Comparison of ENCODE assay signal across 24 cellular contexts in genomic region chr14:74950795-74951442, GRCh38. TPM values are rescaled to one million over a fixed set of nuclear protein-coding genes. Genes with fewer than 3 reads are reported as not detected.
A peak's percentile ranks its signal among the peaks of the same experiment; 100 is the strongest.
DNase-seq lines count a peak whose midpoint lies in the region; ATAC-seq and TF ChIP-seq lines count a peak whose summit lies in the region.
"Had no signal": no experiment of that assay in that cellular context is flagged by ENCODE, and none has a peak within 500 bp of the region (broad histone marks: within the 10 kb centered on the region; RNA-seq: fewer than 3 reads in every experiment).

No MANE protein-coding gene starts in this region.

- no peak overlapping the region for H2AFZ ChIP-seq in hepatocyte
- no peak overlapping the region for H2AFZ ChIP-seq in trophoblast cell (ENCODE audit: insufficient read depth, low read length, poor library complexity)
- H2AFZ ChIP-seq: GM23248 had no signal

- H3K4ac ChIP-seq in trophoblast cell (ENCODE audit: low read depth, low read length): no peak overlapping the region

- peaks cover 7% of the 10 kb centered on the region in 2 donors for H3K4me1 Mint-ChIP-seq in natural killer cell treated with Interleukin-12 subunit alpha and Interleukin-12 subunit beta and Interleukin-15 and Interleukin-18, amount 100 ng/mL, for 72 hours (ENCODE audit: low read depth in 2 of 2)

- H3K27ac ChIP-seq in 22Rv1 (peak overlapping the region; percentile 41), hepatocyte (peak overlapping the region; percentile 99), trophoblast cell (ENCODE audit: low read depth, low read length) (peak overlapping the region; percentile 33)
- H3K27ac ChIP-seq: gastrocnemius medialis, GM23248, sigmoid colon had no signal

- no peak overlapping the region for H2BK5ac ChIP-seq in trophoblast cell (ENCODE audit: low read depth, low read length, poor library complexity)

- no peaks in the 10 kb centered on the region for H4K20me1 ChIP-seq in hepatocyte (ENCODE audit: insufficient read depth, poor library complexity, severe bottlenecking)

- H3K9me3 ChIP-seq in hepatocyte (ENCODE audit: low read depth): no peaks in the 10 kb centered on the region
- H3K9me3 ChIP-seq in trophoblast cell (ENCODE audit: insufficient read depth, low read depth, low read length): no peaks in the 10 kb centered on the region
- H3K9me3 ChIP-seq: gastrocnemius medialis, sigmoid colon had no signal

- no peak overlapping the region for H3K18ac ChIP-seq in trophoblast cell (ENCODE audit: low read length)

- H3K23ac ChIP-seq in trophoblast cell (ENCODE audit: low read length): no peak overlapping the region

- H3K4me1 ChIP-seq in hepatocyte (ENCODE audit: insufficient read depth) (peaks cover 70% of the 10 kb centered on the region), trophoblast cell (ENCODE audit: control insufficient read depth in 1 of 2, insufficient read depth in 2 of 2, low read length in 2 of 2) (peaks cover 13 to 16% of the 10 kb centered on the region in 2 experiments)

- DNase-seq in HT-29 (ENCODE audit: low spot score) (peak; percentile 20), hepatocyte (ENCODE audit: low spot score) (peak; percentile 84), trophoblast cell (no peak), NK-92 (lab: John Stamatoyannopoulos, UW; ENCODE audit: unreplicated experiment) (no peak), NCI-H82 (lab: John Stamatoyannopoulos, UW) (no peak)
- no peak for DNase-seq in natural killer cell treated with Interleukin-12 subunit alpha and Interleukin-12 subunit beta and Interleukin-15 and Interleukin-18, amount 100 ng/mL, for 72 hours (ENCODE audit: low spot score)
- DNase-seq: ACHN; activated CD4-positive, alpha-beta T cell treated with anti-CD3 and anti-CD28 coated beads, Interleukin-2, amount 50 U/mL, for 1 hour; activated CD8-positive, alpha-beta memory T cell treated with anti-CD3 and anti-CD28 coated beads, Interleukin-2, amount 50 U/mL, for 4 hours; CD8-positive, alpha-beta memory T cell; gastrocnemius medialis; GM23248; kidney glomerular epithelial cell; midbrain; NCI-H2171; NCI-H69; nucleus accumbens; sigmoid colon; stimulated activated CD4-positive, alpha-beta T cell treated with anti-CD3 and anti-CD28 coated beads, Interleukin-2, amount 100 ng/mL, for 24 hours; stimulated activated naive CD8-positive, alpha-beta T cell treated with anti-CD3 and anti-CD28 coated beads, Interleukin-15, Interleukin-2, amounts not matched to agents 100 U/mL and 50 U/mL, for 24 hours had no signal

- H2AK5ac ChIP-seq in trophoblast cell (ENCODE audit: low read length): no peak overlapping the region

- peaks cover 31% of the 10 kb centered on the region for H3K79me2 ChIP-seq in hepatocyte
- H3K79me2 ChIP-seq in trophoblast cell (ENCODE audit: control insufficient read depth, insufficient read depth, low read length, poor library complexity): peaks cover 11% of the 10 kb centered on the region

- H3K4me3 Mint-ChIP-seq in natural killer cell treated with Interleukin-12 subunit alpha and Interleukin-12 subunit beta and Interleukin-15 and Interleukin-18, amount 100 ng/mL, for 72 hours: no peak overlapping the region
- H3K4me3 Mint-ChIP-seq: T-helper 1 cell treated with Interleukin-12 subunit alpha and Interleukin-12 subunit beta and Interleukin-4 antibody, amounts not matched to agents 30 μg/mL and 1 μg/mL, for 36 hours had no signal

- no peak overlapping the region for H2BK12ac ChIP-seq in trophoblast cell (ENCODE audit: low read length)

- peak overlapping the region; percentile 96 for H3K4me2 ChIP-seq in hepatocyte
- peak overlapping the region; percentile 12 for H3K4me2 ChIP-seq in trophoblast cell (ENCODE audit: low read length)

- H4K8ac ChIP-seq in trophoblast cell (ENCODE audit: low read depth, low read length): no peak overlapping the region

- H3K9me3 Mint-ChIP-seq in natural killer cell treated with Interleukin-12 subunit alpha and Interleukin-12 subunit beta and Interleukin-15 and Interleukin-18, amount 100 ng/mL, for 72 hours: no peaks in the 10 kb centered on the region
- H3K9me3 Mint-ChIP-seq: CD8-positive, alpha-beta memory T cell; T-helper 1 cell treated with Interleukin-12 subunit alpha and Interleukin-12 subunit beta and Interleukin-4 antibody, amounts not matched to agents 30 μg/mL and 1 μg/mL, for 36 hours had no signal

- peaks cover 27% of the 10 kb centered on the region for H3K79me1 ChIP-seq in trophoblast cell (ENCODE audit: low read length)

- ATAC-seq in natural killer cell treated with Interleukin-12 subunit alpha and Interleukin-12 subunit beta and Interleukin-15 and Interleukin-18, amount 100 ng/mL, for 72 hours: no peak
- ATAC-seq in GM18870 (IDR thresholded peaks at IDR 0.05; ENCODE audit: unreplicated experiment): no peak
- ATAC-seq: gastrocnemius medialis; stimulated activated naive CD8-positive, alpha-beta T cell treated with anti-CD3 and anti-CD28 coated beads, Interleukin-15, Interleukin-2, amounts not matched to agents 100 U/mL and 50 U/mL, for 24 hours had no signal

- H3K4me3 ChIP-seq in hepatocyte (no peak overlapping the region), trophoblast cell (ENCODE audit: low read depth, low read length) (no peak overlapping the region)
- H3K4me3 ChIP-seq: GM23248, sigmoid colon had no signal

- H3K14ac ChIP-seq in trophoblast cell (ENCODE audit: low read length): no peak overlapping the region

- H3K27me3 ChIP-seq in hepatocyte (no peaks in the 10 kb centered on the region), trophoblast cell (ENCODE audit: insufficient read depth, low read length) (no peaks in the 10 kb centered on the region)

- H3K9me2 ChIP-seq in hepatocyte (replicated peaks; ENCODE audit: insufficient read depth): no peaks in the 10 kb centered on the region

- no peaks in the 10 kb centered on the region for H3K36me3 Mint-ChIP-seq in natural killer cell treated with Interleukin-12 subunit alpha and Interleukin-12 subunit beta and Interleukin-15 and Interleukin-18, amount 100 ng/mL, for 72 hours
- H3K36me3 Mint-ChIP-seq: CD8-positive, alpha-beta memory T cell had no signal

- H3K9ac ChIP-seq in trophoblast cell (ENCODE audit: low read length): no peak overlapping the region
- H3K9ac ChIP-seq: GM23248 had no signal

- no peak overlapping the region for H3K27ac Mint-ChIP-seq in natural killer cell treated with Interleukin-12 subunit alpha and Interleukin-12 subunit beta and Interleukin-15 and Interleukin-18, amount 100 ng/mL, for 72 hours
- H3K27ac Mint-ChIP-seq: CD8-positive, alpha-beta memory T cell; T-helper 1 cell treated with Interleukin-12 subunit alpha and Interleukin-12 subunit beta and Interleukin-4 antibody, amounts not matched to agents 30 μg/mL and 1 μg/mL, for 36 hours had no signal

- H3K27me3 Mint-ChIP-seq in natural killer cell treated with Interleukin-12 subunit alpha and Interleukin-12 subunit beta and Interleukin-15 and Interleukin-18, amount 100 ng/mL, for 72 hours: peaks cover 0 to 2% of the 10 kb centered on the region in 2 donors

- no peak overlapping the region for H2BK120ac ChIP-seq in trophoblast cell (ENCODE audit: insufficient read depth, low read length, poor library complexity)

- H3K36me3 ChIP-seq in hepatocyte (replicated peaks; ENCODE audit: insufficient read depth, low read depth): no peaks in the 10 kb centered on the region
- H3K36me3 ChIP-seq in trophoblast cell (ENCODE audit: control insufficient read depth in 1 of 2, insufficient read depth in 2 of 2, low read length in 2 of 2): peaks cover 38 to 48% of the 10 kb centered on the region in 2 experiments
- H3K36me3 ChIP-seq: gastrocnemius medialis, sigmoid colon had no signal

- H4K91ac ChIP-seq in trophoblast cell (ENCODE audit: low read depth, low read length): no peak overlapping the region

- 27% methylated on average over 9 of the region's 9 CpGs for WGBS in hepatocyte (ENCODE audit: low lambda C conversion rate, missing lambda C conversion rate)
- WGBS in trophoblast cell (ENCODE audit: extremely low coverage, insufficient coverage, insufficient read length): no CpG with 5 or more reads among the region's 9 CpGs

- TF ChIP-seq CTCF in 22Rv1 (IDR thresholded peaks at IDR 0.05): no peak
- TF ChIP-seq CTCF in hepatocyte (IDR thresholded peaks at IDR 0.05; ENCODE audit: poor library complexity): no peak

- H4K12ac ChIP-seq in trophoblast cell (ENCODE audit: low read depth, low read length): no peak overlapping the region

RNA-seq across cellular contexts. Expression of gene PGF, which starts 4.5 kb away (rescaled TPM):
- total RNA-seq in HT-29 (2014; rRNA removed; shearing (Covaris generic)): 1.5 and 1.8 TPM in 2 replicates
- 25.0 and 25.2 TPM in 2 replicates for total RNA-seq in hepatocyte
- polyA plus RNA-seq in hepatocyte: 31.0 and 33.0 TPM in 2 replicates
- 746 and 849 TPM in 2 replicates for polyA plus RNA-seq in trophoblast cell (2013)
- total RNA-seq in natural killer cell treated with Interleukin-12 subunit alpha and Interleukin-12 subunit beta and Interleukin-15 and Interleukin-18, amount 100 ng/mL, for 72 hours: not detected
- polyA plus RNA-seq: CD8-positive, alpha-beta memory T cell had no signal

RNA-seq across cellular contexts. Expression of gene RPS6KL1, which starts 27.9 kb away (rescaled TPM):
- total RNA-seq in HT-29 (2014; rRNA removed; shearing (Covaris generic)): 9.4 and 17.4 TPM in 2 replicates
- 0.57 and 1.2 TPM in 2 replicates for total RNA-seq in hepatocyte
- polyA plus RNA-seq in hepatocyte: 0.18 and 1.5 TPM in 2 replicates
- polyA plus RNA-seq in trophoblast cell (2013): 0.31 and 0.67 TPM in 2 replicates
- total RNA-seq in natural killer cell treated with Interleukin-12 subunit alpha and Interleukin-12 subunit beta and Interleukin-15 and Interleukin-18, amount 100 ng/mL, for 72 hours: 10 to 100 TPM; 10.0 to 12.8 TPM
- total RNA-seq: HT1080 had no signal
- polyA plus RNA-seq: CD8-positive, alpha-beta memory T cell had no signal

RNA-seq across cellular contexts. Expression of gene EIF2B2, which starts 51.8 kb away (rescaled TPM):
- total RNA-seq in HT-29 (2014; rRNA removed; shearing (Covaris generic)): 57.0 and 70.2 TPM in 2 replicates
- 35.7 and 45.2 TPM in 2 replicates for total RNA-seq in hepatocyte
- polyA plus RNA-seq in hepatocyte: 75.6 and 93.2 TPM in 2 replicates
- 115 and 119 TPM in 2 replicates for polyA plus RNA-seq in trophoblast cell (2013)
- total RNA-seq in natural killer cell treated with Interleukin-12 subunit alpha and Interleukin-12 subunit beta and Interleukin-15 and Interleukin-18, amount 100 ng/mL, for 72 hours: 10 to 100 TPM; 60.2 to 68.0 TPM

Comparison
In these comparisons a context has a peak if more than half of its experiments do, and no peak if none do; other contexts are left out.
1. H3K27ac ChIP-seq: peak in every context shown above with its lines; median percentile 99 in hepatocyte; 41 in 22Rv1; 33 in trophoblast cell.
2. DNase-seq: peak in HT-29 (single experiment) and hepatocyte (single experiment); none in trophoblast cell (0 of 2), NK-92 (single experiment), natural killer cell treated with Interleukin-12 subunit alpha and Interleukin-12 subunit beta and Interleukin-15 and Interleukin-18, amount 100 ng/mL, for 72 hours (single experiment) and NCI-H82 (single experiment).